29 cellular contexts compared by ENCODE assay signal in the genomic region with DNA sequence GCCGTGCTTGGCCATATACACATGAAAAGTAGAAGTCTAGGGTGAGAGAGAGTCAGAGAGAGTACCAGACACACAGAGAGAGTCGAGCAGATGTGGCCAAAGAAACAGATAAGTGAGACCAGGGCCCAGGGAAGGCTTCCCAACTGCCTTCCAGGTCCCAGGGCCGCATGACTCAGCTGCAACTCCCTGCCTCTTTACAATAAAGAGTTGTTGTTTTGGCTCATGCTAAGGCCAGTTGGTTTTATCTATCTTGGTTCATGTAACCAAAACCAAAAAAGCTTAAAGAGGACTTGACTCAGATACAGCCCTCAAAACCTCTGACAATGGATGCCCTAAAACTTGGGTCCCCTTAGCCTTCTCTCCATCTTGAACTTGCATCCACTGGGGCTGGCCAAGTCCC. TPM values are rescaled to one million over a fixed set of nuclear protein-coding genes. Genes with fewer than 3 reads are reported as not detected.
DNase-seq lines count a peak whose midpoint lies in the region; TF ChIP-seq lines count a peak whose summit lies in the region.
"Had no signal": no experiment of that assay in that cellular context is flagged by ENCODE, and none has a peak within 500 bp of the region (broad histone marks: within the 10 kb centered on the region; RNA-seq: fewer than 3 reads in every experiment).

No MANE protein-coding gene starts in this region.

- H3K4me1 Mint-ChIP-seq in brain (peaks cover 84% of the 10 kb centered on the region), endothelial cell (ENCODE audit: unreplicated experiment) (peaks cover 23% of the 10 kb centered on the region)
- H3K4me1 Mint-ChIP-seq in activated CD4-positive, alpha-beta T cell treated with anti-CD3 and anti-CD28 coated beads, Interleukin-2, amount 10 ng/mL, durations not matched to agents 7 days and 5 days = no peaks in the 10 kb centered on the region
- H3K4me1 Mint-ChIP-seq: activated naive CD8-positive, alpha-beta T cell treated with anti-CD3 and anti-CD28 coated beads for 36 hours; central memory CD8-positive, alpha-beta T cell; stimulated activated naive CD8-positive, alpha-beta T cell treated with anti-CD3 and anti-CD28 coated beads, Interleukin-15, amount 100 ng/mL, for 72 hours; T-cell had no signal

- TF ChIP-seq CTCF in brain (conservative IDR thresholded peaks at IDR 0.05) (no peak), endothelial cell (IDR thresholded peaks at IDR 0.05; ENCODE audit: unreplicated experiment) (no peak)

- H3K36me3 Mint-ChIP-seq in brain (no peaks in the 10 kb centered on the region), endothelial cell (ENCODE audit: low read depth, unreplicated experiment) (no peaks in the 10 kb centered on the region)
- no peaks in the 10 kb centered on the region for H3K36me3 Mint-ChIP-seq in activated CD4-positive, alpha-beta T cell treated with anti-CD3 and anti-CD28 coated beads, Interleukin-2, amount 10 ng/mL, durations not matched to agents 7 days and 5 days (ENCODE audit: low read depth)
- H3K36me3 Mint-ChIP-seq: activated naive CD8-positive, alpha-beta T cell treated with anti-CD3 and anti-CD28 coated beads for 36 hours; T-cell had no signal

- H3K9me3 Mint-ChIP-seq in brain = peaks cover 0 to 8% (median 0%) of the 10 kb centered on the region in 5 experiments
- no peaks in the 10 kb centered on the region for H3K9me3 Mint-ChIP-seq in activated CD4-positive, alpha-beta T cell treated with anti-CD3 and anti-CD28 coated beads, Interleukin-2, amount 10 ng/mL, durations not matched to agents 7 days and 5 days
- no peaks in the 10 kb centered on the region for H3K9me3 Mint-ChIP-seq in endothelial cell (ENCODE audit: unreplicated experiment)
- H3K9me3 Mint-ChIP-seq: activated CD8-positive, alpha-beta T cell treated with anti-CD3 and anti-CD28 coated beads for 36 hours; activated naive CD8-positive, alpha-beta T cell treated with anti-CD3 and anti-CD28 coated beads for 36 hours; central memory CD8-positive, alpha-beta T cell; dendritic cell treated with granulocyte-macrophage colony-stimulating factor and Interleukin-4, amounts not matched to agents 40 ng/mL and 50 ng/mL, for 4 days; endodermal cell; stimulated activated naive CD8-positive, alpha-beta T cell treated with anti-CD3 and anti-CD28 coated beads, Interleukin-15, amount 100 ng/mL, for 72 hours; T-cell had no signal

- H3K27me3 Mint-ChIP-seq in brain (no peaks in the 10 kb centered on the region), endothelial cell (ENCODE audit: unreplicated experiment) (peaks cover 12% of the 10 kb centered on the region)
- H3K27me3 Mint-ChIP-seq in activated CD4-positive, alpha-beta T cell treated with anti-CD3 and anti-CD28 coated beads, Interleukin-2, amount 10 ng/mL, durations not matched to agents 7 days and 5 days = peaks cover 7% of the 10 kb centered on the region

- CTCF ChIA-PET in activated CD4-positive, alpha-beta T cell treated with anti-CD3 and anti-CD28 coated beads, Interleukin-2, amount 10 ng/mL, durations not matched to agents 7 days and 5 days (lab: Charles Lee) = interaction anchor here (1.0 kb wide), 1 partner anchor 73 kb away, joined by 4 read pairs; no protein-coding TSS in a partner anchor

- DNase-seq in M059J (ENCODE audit: low read depth) (peak; percentile 40), myocyte (ENCODE audit: low read depth) (peak; percentile 64), stromal cell of bone marrow (ENCODE audit: low read depth) (peak; percentile 8), DMS53 treated with DMSO at 0.1 percent for 48 hours (lab: John Stamatoyannopoulos, UW; ENCODE audit: unreplicated experiment) (no peak), superior temporal gyrus (ENCODE audit: extremely low spot score) (no peak), endothelial cell (ENCODE audit: low spot score) (no peak)
- no peak for DNase-seq in activated CD4-positive, alpha-beta T cell treated with anti-CD3 and anti-CD28 coated beads, Interleukin-2, amount 10 ng/mL, durations not matched to agents 7 days and 5 days
- DNase-seq: ACHN; activated CD8-positive, alpha-beta T cell treated with anti-CD3 and anti-CD28 coated beads for 36 hours; activated effector memory CD4-positive, alpha-beta T cell treated with anti-CD3 and anti-CD28 coated beads, Interleukin-2, amount 50 U/mL, for 16 hours; activated naive CD8-positive, alpha-beta T cell treated with anti-CD3 and anti-CD28 coated beads for 36 hours; activated T-cell treated with anti-CD3 and anti-CD28 coated beads, Interleukin-2, amount 50 U/mL, for 1 hour; DND-41; endodermal cell; HCEC 1CT; mammary epithelial cell; NCI-H1436; NCI-H748 treated with DMSO at 0.1 percent for 48 hours; occipital lobe; small intestine; stimulated activated CD4-positive, alpha-beta T cell treated with anti-CD3 and anti-CD28 coated beads, Interleukin-1b, Interleukin-23, amount 100 ng/mL, for 48 hours; stimulated activated CD8-positive, alpha-beta memory T cell treated with anti-CD3 and anti-CD28 coated beads, Interleukin-4, amount 100 ng/mL, for 48 hours; stimulated activated naive CD8-positive, alpha-beta T cell treated with anti-CD3 and anti-CD28 coated beads, Interleukin-15, amount 100 ng/mL, for 72 hours; T-cell; trophoblast cell had no signal

- peak overlapping the region in 4 of 5 experiments; percentile 48 to 92 (median 84) for H3K27ac Mint-ChIP-seq in brain
- no peak overlapping the region for H3K27ac Mint-ChIP-seq in activated CD4-positive, alpha-beta T cell treated with anti-CD3 and anti-CD28 coated beads, Interleukin-2, amount 10 ng/mL, durations not matched to agents 7 days and 5 days
- no peak overlapping the region for H3K27ac Mint-ChIP-seq in endothelial cell (ENCODE audit: unreplicated experiment)
- H3K27ac Mint-ChIP-seq: activated CD8-positive, alpha-beta T cell treated with anti-CD3 and anti-CD28 coated beads for 36 hours; activated naive CD8-positive, alpha-beta T cell treated with anti-CD3 and anti-CD28 coated beads for 36 hours; dendritic cell treated with granulocyte-macrophage colony-stimulating factor and Interleukin-4, amounts not matched to agents 40 ng/mL and 50 ng/mL, for 4 days; endodermal cell; stimulated activated naive CD8-positive, alpha-beta T cell treated with anti-CD3 and anti-CD28 coated beads, Interleukin-15, amount 100 ng/mL, for 72 hours; T-cell had no signal

- no peak overlapping the region for H3K4me3 Mint-ChIP-seq in brain
- no peak overlapping the region for H3K4me3 Mint-ChIP-seq in activated CD4-positive, alpha-beta T cell treated with anti-CD3 and anti-CD28 coated beads, Interleukin-2, amount 10 ng/mL, durations not matched to agents 7 days and 5 days
- no peak overlapping the region for H3K4me3 Mint-ChIP-seq in endothelial cell (ENCODE audit: unreplicated experiment)
- H3K4me3 Mint-ChIP-seq: activated CD8-positive, alpha-beta T cell treated with anti-CD3 and anti-CD28 coated beads for 36 hours; activated naive CD8-positive, alpha-beta T cell treated with anti-CD3 and anti-CD28 coated beads for 36 hours; central memory CD8-positive, alpha-beta T cell; dendritic cell treated with granulocyte-macrophage colony-stimulating factor and Interleukin-4, amounts not matched to agents 40 ng/mL and 50 ng/mL, for 4 days; endodermal cell; stimulated activated naive CD8-positive, alpha-beta T cell treated with anti-CD3 and anti-CD28 coated beads, Interleukin-15, amount 100 ng/mL, for 72 hours; T-cell had no signal

- POLR2A ChIA-PET in activated CD4-positive, alpha-beta T cell treated with anti-CD3 and anti-CD28 coated beads, Interleukin-2, amount 10 ng/mL, durations not matched to agents 7 days and 5 days (lab: Charles Lee) = no interaction called here

RNA-seq across cellular contexts. Expression of a gene that starts 36.9 kb away (rescaled TPM):
- 2.5 and 3.4 TPM in 2 replicates for total RNA-seq in M059J (2014; rRNA removed; shearing (Covaris generic))
- 12.1 TPM for polyA plus RNA-seq in brain (ENCODE audit: insufficient read depth, low read depth, low replicate concordance)
- total RNA-seq in myocyte (67.8 and 90.1 TPM in 2 replicates), endothelial cell (ENCODE audit: unreplicated experiment) (0.62 TPM)
- polyA plus RNA-seq in myocyte (2012) = 23.3 TPM
- total RNA-seq in activated CD4-positive, alpha-beta T cell treated with anti-CD3 and anti-CD28 coated beads, Interleukin-2, amount 10 ng/mL, durations not matched to agents 7 days and 5 days = under 1 TPM; 0.17 to 0.20 TPM
- total RNA-seq: HT-29 had no signal

Comparison
In these comparisons a context has a peak if more than half of its experiments do, and no peak if none do; other contexts are left out.
1. DNase-seq: peak in M059J (single experiment), myocyte (single experiment) and stromal cell of bone marrow (single experiment); none in DMS53 treated with DMSO at 0.1 percent for 48 hours (single experiment), superior temporal gyrus (single experiment), activated CD4-positive, alpha-beta T cell treated with anti-CD3 and anti-CD28 coated beads, Interleukin-2, amount 10 ng/mL, durations not matched to agents 7 days and 5 days (single experiment) and endothelial cell (single experiment).
2. H3K27ac Mint-ChIP-seq: peak in brain (4 of 5); none in activated CD4-positive, alpha-beta T cell treated with anti-CD3 and anti-CD28 coated beads, Interleukin-2, amount 10 ng/mL, durations not matched to agents 7 days and 5 days (single experiment) and endothelial cell (single experiment).
3. RNA of a gene that starts 36.9 kb away (total RNA-seq): 67.8 to 90.1 TPM in myocyte; 2.5 to 3.4 TPM in M059J, 0.62 TPM in endothelial cell (single experiment) and 0.17 to 0.20 TPM in activated CD4-positive, alpha-beta T cell treated with anti-CD3 and anti-CD28 coated beads, Interleukin-2, amount 10 ng/mL, durations not matched to agents 7 days and 5 days; every median in the first group is over 10 times any median in the second.